7 cellular contexts compared by ENCODE assay signal in genomic region chr2:207632575-207633492, GRCh38. TPM values are rescaled to one million over a fixed set of nuclear protein-coding genes. Genes with fewer than 3 reads are reported as not detected.
DNase-seq lines count a peak whose midpoint lies in the region; ATAC-seq and TF ChIP-seq lines count a peak whose summit lies in the region.

No MANE protein-coding gene starts in this region.

- H3K27me3 ChIP-seq in mammary epithelial cell (ENCODE audit: insufficient read depth, low read length) (no peaks in the 10 kb centered on the region), ovary (no peaks in the 10 kb centered on the region)

- H3K27ac ChIP-seq in mammary epithelial cell (ENCODE audit: insufficient read depth, low read depth, low read length) (peak overlapping the region; percentile 75), ovary (no peak overlapping the region)

- H2AFZ ChIP-seq in mammary epithelial cell (ENCODE audit: low read depth, low read length): no peak overlapping the region

- no peak overlapping the region for H3K9ac ChIP-seq in mammary epithelial cell (ENCODE audit: insufficient read depth, low read length)

- TF ChIP-seq POLR2A in ovary (IDR thresholded peaks at IDR 0.05): no peak

- H3K9me3 ChIP-seq in mammary epithelial cell (replicated peaks; ENCODE audit: insufficient read depth, low read length) (no peaks in the 10 kb centered on the region), ovary (no peaks in the 10 kb centered on the region)

- in situ Hi-C loops in mammary epithelial cell (cut with MboI; ENCODE audit: low sequenced_read_pairs in 2 of 2): loop anchor here in 1 of 2 donors (10.0 kb wide), 1 partner anchor 82 kb away; the partner anchor contains the start of gene CCNYL1

- no peak for TF ChIP-seq EP300 in ovary (IDR thresholded peaks at IDR 0.05)

- peak overlapping the region; percentile 58 for H3K4me2 ChIP-seq in mammary epithelial cell (ENCODE audit: insufficient read depth, low read depth, low read length)

- no TSS peak for BruUV-seq in mammary epithelial cell (replicated peaks; lab: Mats Ljungman, UMichigan)

- intact Hi-C loops in mammary epithelial cell (cut with micrococcal nuclease) (loop anchor here (2.0 kb wide), 1 partner anchor 78 kb away; the partner anchor contains the start of gene CCNYL1), ovary (cut with DNase I) (no loop called here)

- DNase-seq in LoVo (ENCODE audit: low spot score): peak; percentile 49
- DNase-seq in mammary epithelial cell: peak; percentile 86
- peak; percentile 94 for DNase-seq in renal cortical epithelial cell (ENCODE audit: low read depth)
- DNase-seq in NAMALWA (ENCODE audit: low spot score): no peak
- no peak for DNase-seq in ovary
- DNase-seq in T-helper 9 cell: no peak

- peak; percentile 69 for ATAC-seq in GM21390 (IDR thresholded peaks at IDR 0.05; ENCODE audit: unreplicated experiment)

- dilution Hi-C loops in mammary epithelial cell (cut with HindIII; ENCODE audit: low sequenced_read_pairs): no loop called here

- TF ChIP-seq CTCF in mammary epithelial cell (conservative IDR thresholded peaks at IDR 0.05 in 1 of 2, IDR thresholded peaks at IDR 0.05 in 1 of 2; ENCODE audit: extremely low read depth in 1 of 2, insufficient read depth in 1 of 2, low read depth in 1 of 2, low read length in 2 of 2): no peak
- TF ChIP-seq CTCF in ovary (IDR thresholded peaks at IDR 0.05): no peak

- 79% methylated on average over 8 of the region's 8 CpGs for WGBS in mammary epithelial cell (ENCODE audit: low coverage, missing lambda C conversion rate)
- WGBS in ovary, 3 donors: 79 to 84% (median 82%) methylated on average over 8 of the region's 8 CpGs

- H3K79me2 ChIP-seq in mammary epithelial cell (ENCODE audit: insufficient read depth, low read length): no peaks in the 10 kb centered on the region

- CTCF ChIA-PET in mammary epithelial cell (lab: Charles Lee; ENCODE audit: low non-redundant PET): no interaction called here

- H3K4me1 ChIP-seq in mammary epithelial cell (ENCODE audit: insufficient read depth, low read length) (peaks cover 37% of the 10 kb centered on the region), ovary (ENCODE audit: insufficient read depth) (no peaks in the 10 kb centered on the region)

- H3K4me3 ChIP-seq in mammary epithelial cell (replicated peaks in 1 of 3; ENCODE audit: insufficient read depth in 1 of 3, low read depth in 2 of 3, low read length in 3 of 3) (no peak overlapping the region), ovary (no peak overlapping the region)

- no peaks in the 10 kb centered on the region for H4K20me1 ChIP-seq in mammary epithelial cell (ENCODE audit: insufficient read depth, low read length)

- no peaks in the 10 kb centered on the region for H3K36me3 ChIP-seq in mammary epithelial cell (ENCODE audit: insufficient read depth, low read length)
- H3K36me3 ChIP-seq in ovary: no peaks in the 10 kb centered on the region

RNA-seq across cellular contexts. Expression of gene METTL21A, which starts 7.6 kb away (rescaled TPM):
- total RNA-seq in mammary epithelial cell (1 to 10 TPM; 8.7 to 9.0 TPM), renal cortical epithelial cell (18.5 and 31.1 TPM in 2 replicates), ovary (10 to 100 TPM in 5 of 7 donors, 1 to 10 TPM in 2; 8.3 to 32.9 (median 11.2) TPM)
- polyA plus RNA-seq in mammary epithelial cell (11.0 TPM), ovary (10 to 100 TPM; 12.2 to 16.7 TPM)
- 0.98 TPM for polyA minus RNA-seq in mammary epithelial cell

Comparison
In these comparisons a context has a peak if more than half of its experiments do, and no peak if none do; other contexts are left out.
1. DNase-seq: peak in LoVo (single experiment), mammary epithelial cell (single experiment) and renal cortical epithelial cell (single experiment); none in NAMALWA (single experiment), ovary (0 of 5) and T-helper 9 cell (single experiment).